In genomic region chr17:80813318-80813717, GRCh38 we compare ENCODE assay signal across 16 cellular contexts.
"Had no signal": no experiment of that assay in that cellular context is flagged by ENCODE, and none has a peak within 500 bp of the region (broad histone marks: within the 10 kb centered on the region; RNA-seq: fewer than 3 reads in every experiment).

No MANE protein-coding gene starts in this region.

- ATAC-seq: activated T-cell treated with anti-CD3 and anti-CD28 coated beads, Interleukin-2, amount 50 U/mL, for 72 hours; esophagus mucosa; left ventricle myocardium superior; natural killer cell; stimulated activated naive CD8-positive, alpha-beta T cell treated with anti-CD3 and anti-CD28 coated beads, Interleukin-15, amount 100 ng/mL, for 72 hours had no signal

- H3K9me3 Mint-ChIP-seq: activated T-cell treated with anti-CD3 and anti-CD28 coated beads, Interleukin-2, amount 50 U/mL, for 72 hours; central memory CD8-positive, alpha-beta T cell; natural killer cell had no signal

- H3K4me1 ChIP-seq: parathyroid adenoma, upper lobe of left lung had no signal

- H3K9me3 ChIP-seq: neutrophil, upper lobe of left lung had no signal

- DNase-seq: activated CD4-positive, alpha-beta T cell treated with anti-CD3 and anti-CD28 coated beads for 48 hours; activated naive CD8-positive, alpha-beta T cell treated with anti-CD3 and anti-CD28 coated beads for 36 hours; activated T-cell treated with anti-CD3 and anti-CD28 coated beads, Interleukin-2, amount 50 U/mL, for 72 hours; left ventricle myocardium superior; mesenchymal stem cell; natural killer cell; stimulated activated CD4-positive, alpha-beta T cell treated with anti-CD3 and anti-CD28 coated beads, Interleukin-1b, Interleukin-23, amount 100 ng/mL, for 48 hours; stimulated activated naive CD8-positive, alpha-beta T cell treated with anti-CD3 and anti-CD28 coated beads, Interleukin-15, amount 100 ng/mL, for 72 hours had no signal

- H3K36me3 ChIP-seq: neutrophil, upper lobe of left lung had no signal

- H3K27me3 Mint-ChIP-seq: activated naive CD8-positive, alpha-beta T cell treated with anti-CD3 and anti-CD28 coated beads for 36 hours; brain; central memory CD8-positive, alpha-beta T cell; stimulated activated naive CD8-positive, alpha-beta T cell treated with anti-CD3 and anti-CD28 coated beads, Interleukin-15, amount 100 ng/mL, for 72 hours had no signal

- H3K27me3 ChIP-seq: neutrophil, upper lobe of left lung had no signal

- H3K27ac ChIP-seq: coronary artery, neutrophil, parathyroid adenoma, SK-N-MC, upper lobe of left lung had no signal

- H3K4me3 ChIP-seq: coronary artery, SK-N-MC, upper lobe of left lung had no signal

- H3K36me3 Mint-ChIP-seq: natural killer cell had no signal

- H3K4me3 Mint-ChIP-seq: activated naive CD8-positive, alpha-beta T cell treated with anti-CD3 and anti-CD28 coated beads for 36 hours; brain; central memory CD8-positive, alpha-beta T cell; natural killer cell had no signal
